In the genomic region with DNA sequence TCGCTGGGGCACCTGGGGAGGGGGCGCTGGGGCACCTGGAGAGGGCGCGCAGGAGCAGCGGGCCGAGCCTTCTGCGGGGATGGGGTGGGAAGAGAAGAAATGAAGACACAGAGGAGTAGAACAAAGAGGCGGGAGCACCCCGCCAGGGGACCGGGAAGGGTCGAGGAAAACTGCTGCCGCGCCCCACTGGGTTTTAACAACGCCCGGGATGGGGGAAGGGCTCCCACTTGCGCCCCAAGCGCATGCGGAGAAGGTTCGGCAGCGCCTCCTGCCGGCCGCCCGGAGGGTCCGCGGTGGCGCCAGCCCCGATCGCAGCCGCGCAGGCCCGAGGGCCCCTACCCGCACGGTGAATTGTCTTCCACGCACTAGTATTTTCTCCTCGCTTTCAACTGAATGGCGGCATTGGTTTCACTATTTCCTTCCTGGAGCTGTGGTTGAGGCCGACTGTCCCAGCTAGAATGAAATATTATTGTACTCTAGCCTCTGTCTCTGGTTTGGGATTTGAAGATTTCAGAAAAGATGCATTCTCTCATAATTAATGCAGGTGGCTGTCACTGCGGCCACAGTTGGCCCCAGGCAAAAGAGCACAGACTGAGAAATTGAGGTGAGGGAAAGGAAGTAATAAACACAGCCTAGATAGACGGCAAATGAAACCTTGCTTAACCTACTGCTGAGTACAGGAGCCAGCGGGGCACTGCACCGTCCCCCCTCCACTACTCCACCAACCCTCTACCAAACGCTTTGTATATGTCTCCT, we compare ENCODE assay signal across 1 cellular context.
TF ChIP-seq lines count a peak whose summit lies in the region.

No MANE protein-coding gene starts in this region.

TF ChIP-seq in SK-N-SH treated with all-trans-retinoic acid at 6 μM for 48 hours, 23 proteins besides CTCF, POLR2A, EP300 and RAD21 (continued from another document):
- TF ChIP-seq ZNF8 (CRISPR knock-in tag; IDR thresholded peaks at IDR 0.05) (no peak), ZFP3 (CRISPR knock-in tag; IDR thresholded peaks at IDR 0.05) (no peak), CSDC2 (CRISPR knock-in tag; IDR thresholded peaks at IDR 0.05) (no peak), SNAI2 (CRISPR knock-in tag; IDR thresholded peaks at IDR 0.05) (no peak), ISL1 (CRISPR knock-in tag; IDR thresholded peaks at IDR 0.05) (no peak), ZNF70 (CRISPR knock-in tag; IDR thresholded peaks at IDR 0.05) (no peak), TCF4 (CRISPR knock-in tag; IDR thresholded peaks at IDR 0.05; ENCODE audit: borderline replicate concordance) (no peak), BACH2 (CRISPR knock-in tag; IDR thresholded peaks at IDR 0.05; ENCODE audit: borderline replicate concordance) (no peak)
